17 cellular contexts compared by ENCODE assay signal in the genomic region with DNA sequence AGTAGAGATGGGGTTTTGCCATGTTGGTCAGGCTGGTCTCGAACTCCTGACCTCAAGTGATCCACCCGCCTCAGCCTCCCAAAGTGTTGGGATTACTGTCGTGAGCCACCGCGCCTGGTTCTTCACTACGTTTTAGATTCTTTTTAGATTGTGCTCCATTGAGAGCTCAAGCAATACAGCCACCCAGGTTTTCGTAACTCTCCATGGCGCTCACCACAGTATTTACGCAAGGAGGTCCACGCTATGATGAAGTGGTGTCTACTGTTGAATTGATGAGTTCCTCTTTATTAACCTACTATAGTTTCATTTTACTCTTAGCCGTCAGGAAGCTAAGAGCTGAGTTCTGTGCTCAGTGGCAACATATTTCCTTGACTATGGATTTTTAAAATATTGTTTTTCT. TPM values are rescaled to one million over a fixed set of nuclear protein-coding genes. Genes with fewer than 3 reads are reported as not detected.
DNase-seq lines count a peak whose midpoint lies in the region; ATAC-seq and TF ChIP-seq lines count a peak whose summit lies in the region.
"Had no signal": no experiment of that assay in that cellular context is flagged by ENCODE, and none has a peak within 500 bp of the region (broad histone marks: within the 10 kb centered on the region; RNA-seq: fewer than 3 reads in every experiment).

No MANE protein-coding gene starts in this region.

- no peaks in the 10 kb centered on the region for H3K27me3 Mint-ChIP-seq in activated T-cell treated with anti-CD3 and anti-CD28 coated beads, Interleukin-2, amount 50 U/mL, for 4 hours (ENCODE audit: low read depth)
- H3K27me3 Mint-ChIP-seq in T-helper 17 cell (no peaks in the 10 kb centered on the region), type B pancreatic cell (no peaks in the 10 kb centered on the region)

- no peak overlapping the region for H2AFZ ChIP-seq in SK-N-SH (ENCODE audit: low read depth)

- H3K9me3 ChIP-seq in T-helper 17 cell (ENCODE audit: control insufficient read depth, low read length, poor library complexity, severe bottlenecking): no peaks in the 10 kb centered on the region
- no peaks in the 10 kb centered on the region for H3K9me3 ChIP-seq in lung (ENCODE audit: control insufficient read depth in 2 of 2, insufficient read depth in 1 of 2, low read length in 1 of 2)
- H3K9me3 ChIP-seq in SK-N-SH: no peaks in the 10 kb centered on the region
- H3K9me3 ChIP-seq: A549, esophagus squamous epithelium, SJSA1, upper lobe of left lung had no signal

- no peaks in the 10 kb centered on the region for H3K9me2 ChIP-seq in SK-N-SH

- H3K4me1 ChIP-seq in lung (ENCODE audit: control insufficient read depth in 2 of 2, insufficient read depth in 2 of 2, low read length in 2 of 2) (peaks cover 5 to 9% of the 10 kb centered on the region in 2 donors), SK-N-SH (ENCODE audit: control insufficient read depth in 1 of 2, insufficient read depth in 2 of 2, low read depth in 1 of 2, low read length in 1 of 2) (peaks cover 7% of the 10 kb centered on the region in 2 experiments; a peak in 2 of 4 replicates)

- TF ChIP-seq CTCF in lung (IDR thresholded peaks at IDR 0.05; ENCODE audit: control extremely low read depth, extremely low read depth): no peak
- TF ChIP-seq CTCF in type B pancreatic cell (conservative IDR thresholded peaks at IDR 0.05): no peak
- TF ChIP-seq CTCF in SK-N-SH (IDR thresholded peaks at IDR 0.05): no peak

- peaks cover 16% of the 10 kb centered on the region for H4K20me1 ChIP-seq in SK-N-SH (ENCODE audit: insufficient read depth)

- TF ChIP-seq RAD21 in SK-N-SH (IDR thresholded peaks at IDR 0.05; ENCODE audit: low read length): no peak

- no peaks in the 10 kb centered on the region for H3K27me3 ChIP-seq in lung (ENCODE audit: control insufficient read depth, insufficient read depth)
- H3K27me3 ChIP-seq in SK-N-SH (ENCODE audit: insufficient read depth): no peaks in the 10 kb centered on the region
- H3K27me3 ChIP-seq: esophagus squamous epithelium, SJSA1, upper lobe of left lung had no signal

- peaks cover 24% of the 10 kb centered on the region for H3K4me1 Mint-ChIP-seq in activated T-cell treated with anti-CD3 and anti-CD28 coated beads, Interleukin-2, amount 50 U/mL, for 4 hours (ENCODE audit: low read depth)
- H3K4me1 Mint-ChIP-seq in T-helper 17 cell: peaks cover 18% of the 10 kb centered on the region
- peaks cover 24% of the 10 kb centered on the region for H3K4me1 Mint-ChIP-seq in type B pancreatic cell (ENCODE audit: unreplicated experiment)

- H3K27ac Mint-ChIP-seq in T-helper 17 cell (peak overlapping the region; percentile 45), type B pancreatic cell (peak overlapping the region; percentile 98)

- peak overlapping the region; percentile 42 for H3K4me3 Mint-ChIP-seq in activated T-cell treated with anti-CD3 and anti-CD28 coated beads, Interleukin-2, amount 50 U/mL, for 4 hours
- H3K4me3 Mint-ChIP-seq in T-helper 17 cell: peak overlapping the region; percentile 57
- peak overlapping the region; percentile 49 for H3K4me3 Mint-ChIP-seq in type B pancreatic cell

- no peak overlapping the region for H3K27ac ChIP-seq in lung (ENCODE audit: low read depth in 1 of 2, low read length in 1 of 2)
- H3K27ac ChIP-seq in SK-N-SH (ENCODE audit: low read depth in 2 of 2, low read length in 1 of 2): no peak overlapping the region

- H3K36me3 ChIP-seq in lung (ENCODE audit: control insufficient read depth in 2 of 2, insufficient read depth in 2 of 2, low read length in 2 of 2): no peaks in the 10 kb centered on the region
- H3K36me3 ChIP-seq in SK-N-SH (replicated peaks in 1 of 2; ENCODE audit: control insufficient read depth in 1 of 2, insufficient read depth in 2 of 2, low read length in 1 of 2): no peaks in the 10 kb centered on the region
- H3K36me3 ChIP-seq: esophagus squamous epithelium, upper lobe of left lung had no signal

- POLR2A ChIA-PET in SK-N-SH (lab: Yijun Ruan, JAX): no interaction called here

- H3K4me2 ChIP-seq in SK-N-SH: no peak overlapping the region

- CTCF ChIA-PET in SK-N-SH (lab: Yijun Ruan, JAX): interaction anchor here (1.2 to 2.7 kb wide), 13 partner anchors 8 to 221 kb away, joined by 3 to 52 read pairs (median 9); a partner anchor contains a TSS

- H3K79me2 ChIP-seq in SK-N-SH (ENCODE audit: insufficient read depth): peaks cover 27% of the 10 kb centered on the region

- H3K9ac ChIP-seq in SK-N-SH: no peak overlapping the region

- no peak for ATAC-seq in activated T-cell treated with anti-CD3 and anti-CD28 coated beads, Interleukin-2, amount 50 U/mL, for 4 hours
- ATAC-seq in T-helper 17 cell: no peak
- no peak for ATAC-seq in lung (ENCODE audit: insufficient read depth, low FRiP score)
- ATAC-seq in GM18909 (IDR thresholded peaks at IDR 0.05; ENCODE audit: poor library complexity, unreplicated experiment): no peak
- ATAC-seq: A549 had no signal

- H3F3A ChIP-seq in SK-N-SH (replicated peaks; ENCODE audit: insufficient read depth): peaks cover 32% of the 10 kb centered on the region

- 39 to 74% methylated on average over 11 of the region's 11 CpGs for WGBS in lung, 2 donors
- WGBS in SK-N-SH (ENCODE audit: low lambda C conversion rate): 97% methylated on average over 11 of the region's 11 CpGs

- no peaks in the 10 kb centered on the region for H3K36me3 Mint-ChIP-seq in activated T-cell treated with anti-CD3 and anti-CD28 coated beads, Interleukin-2, amount 50 U/mL, for 4 hours (ENCODE audit: insufficient read depth)
- H3K36me3 Mint-ChIP-seq in T-helper 17 cell (ENCODE audit: low read depth): no peaks in the 10 kb centered on the region
- no peaks in the 10 kb centered on the region for H3K36me3 Mint-ChIP-seq in type B pancreatic cell

- DNase-seq in activated T-cell treated with anti-CD3 and anti-CD28 coated beads, Interleukin-2, amount 50 U/mL, for 4 hours: no peak
- no peak for DNase-seq in activated T-cell treated with anti-CD3 and anti-CD28 coated beads, Interleukin-2, amount 50 U/mL, for 1 hour
- no peak for DNase-seq in T-helper 17 cell
- DNase-seq in lung (ENCODE audit: low spot score): peak; percentile 30
- no peak for DNase-seq in type B pancreatic cell (ENCODE audit: extremely low spot score, unreplicated experiment)
- DNase-seq in midbrain (lab: John Stamatoyannopoulos, UW): no peak
- DNase-seq in SK-N-SH: no peak
- DNase-seq: esophagus squamous epithelium; kidney glomerular epithelial cell; NCI-H1105; NCI-H2171 treated with DMSO at 0.1 percent for 48 hours; NK-92 treated with Interleukin-12 subunit alpha and Interleukin-12 subunit beta, amount 100 ng/mL, for 24 hours; stimulated activated CD4-positive, alpha-beta T cell treated with anti-CD3 and anti-CD28 coated beads, Interleukin-2, amount 100 ng/mL, for 48 hours had no signal

- H3K9me3 Mint-ChIP-seq in activated T-cell treated with anti-CD3 and anti-CD28 coated beads, Interleukin-2, amount 50 U/mL, for 4 hours: no peaks in the 10 kb centered on the region
- H3K9me3 Mint-ChIP-seq in type B pancreatic cell: no peaks in the 10 kb centered on the region

- H3K4me3 ChIP-seq in lung: no peak overlapping the region
- no peak overlapping the region for H3K4me3 ChIP-seq in SK-N-SH (ENCODE audit: low read depth in 2 of 2, low read length in 1 of 2)
- H3K4me3 ChIP-seq: esophagus squamous epithelium, SJSA1, upper lobe of left lung had no signal

- no peak for TF ChIP-seq EP300 in SK-N-SH (IDR thresholded peaks at IDR 0.05; ENCODE audit: borderline replicate concordance in 1 of 2, low read depth in 1 of 2, low read length in 1 of 2)

TF ChIP-seq in SK-N-SH, 30 proteins besides CTCF, POLR2A, EP300 and RAD21:
- TF ChIP-seq TEAD4 (IDR thresholded peaks at IDR 0.05; ENCODE audit: borderline replicate concordance, insufficient read depth): no peak
- TF ChIP-seq RCOR1 (IDR thresholded peaks at IDR 0.05; ENCODE audit: low read length): no peak
- TF ChIP-seq, protein P1, sequence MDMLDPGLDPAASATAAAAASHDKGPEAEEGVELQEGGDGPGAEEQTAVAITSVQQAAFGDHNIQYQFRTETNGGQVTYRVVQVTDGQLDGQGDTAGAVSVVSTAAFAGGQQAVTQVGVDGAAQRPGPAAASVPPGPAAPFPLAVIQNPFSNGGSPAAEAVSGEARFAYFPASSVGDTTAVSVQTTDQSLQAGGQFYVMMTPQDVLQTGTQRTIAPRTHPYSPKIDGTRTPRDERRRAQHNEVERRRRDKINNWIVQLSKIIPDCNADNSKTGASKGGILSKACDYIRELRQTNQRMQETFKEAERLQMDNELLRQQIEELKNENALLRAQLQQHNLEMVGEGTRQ (IDR thresholded peaks at IDR 0.05; ENCODE audit: borderline replicate concordance, low read depth, low read length): no peak
- TF ChIP-seq GATA2 (CRISPR knock-in tag; IDR thresholded peaks at IDR 0.05): no peak
- TF ChIP-seq MEF2A (IDR thresholded peaks at IDR 0.05; ENCODE audit: borderline replicate concordance, low read depth): no peak
- no peak for TF ChIP-seq FOXJ3 (CRISPR knock-in tag; IDR thresholded peaks at IDR 0.05)
- TF ChIP-seq TCF12 (IDR thresholded peaks at IDR 0.05): no peak
- no peak for TF ChIP-seq FOXM1 (IDR thresholded peaks at IDR 0.05; ENCODE audit: low read depth)
- TF ChIP-seq JUND (IDR thresholded peaks at IDR 0.05): no peak
- TF ChIP-seq, protein P2, sequence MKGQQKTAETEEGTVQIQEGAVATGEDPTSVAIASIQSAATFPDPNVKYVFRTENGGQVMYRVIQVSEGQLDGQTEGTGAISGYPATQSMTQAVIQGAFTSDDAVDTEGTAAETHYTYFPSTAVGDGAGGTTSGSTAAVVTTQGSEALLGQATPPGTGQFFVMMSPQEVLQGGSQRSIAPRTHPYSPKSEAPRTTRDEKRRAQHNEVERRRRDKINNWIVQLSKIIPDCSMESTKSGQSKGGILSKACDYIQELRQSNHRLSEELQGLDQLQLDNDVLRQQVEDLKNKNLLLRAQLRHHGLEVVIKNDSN (IDR thresholded peaks at IDR 0.05; ENCODE audit: borderline replicate concordance, low read depth): no peak
- TF ChIP-seq RXRA (IDR thresholded peaks at IDR 0.05; ENCODE audit: borderline replicate concordance, low read depth): no peak

RNA-seq across cellular contexts. Expression of a gene that starts 1.8 kb away (rescaled TPM):
- 10 to 100 TPM; 12.3 to 17.0 (median 16.6) TPM for total RNA-seq in activated T-cell treated with anti-CD3 and anti-CD28 coated beads, Interleukin-2, amount 50 U/mL, for 4 hours
- 10 to 100 TPM; 10.9 to 13.3 TPM for total RNA-seq in T-helper 17 cell
- 10 to 100 TPM; 39.1 to 64.0 TPM for total RNA-seq in lung
- polyA plus RNA-seq in lung: 1 to 10 TPM; 9.7 to 9.8 TPM
- 50.3 and 64.3 TPM in 2 replicates for total RNA-seq in type B pancreatic cell (ENCODE audit: low replicate concordance)
- 6.8 and 8.8 TPM in 2 replicates for polyA plus RNA-seq in SK-N-SH (2012; rRNA removed)
- polyA plus RNA-seq in SK-N-SH (2012; cell fraction: cytosol; rRNA removed): 7.4 and 7.7 TPM in 2 replicates
- 7.6 and 12.3 TPM in 2 replicates for polyA plus RNA-seq in SK-N-SH (2012; cell fraction: nucleus; rRNA removed)
